Comparison of ENCODE assay signal across 9 cellular contexts in genomic region chr17:57874058-57874419, GRCh38. TPM values are rescaled to one million over a fixed set of nuclear protein-coding genes. Genes with fewer than 3 reads are reported as not detected.
DNase-seq lines count a peak whose midpoint lies in the region; TF ChIP-seq lines count a peak whose summit lies in the region.
"Had no signal": no experiment of that assay in that cellular context is flagged by ENCODE, and none has a peak within 500 bp of the region (broad histone marks: within the 10 kb centered on the region; RNA-seq: fewer than 3 reads in every experiment).

No MANE protein-coding gene starts in this region.

- H3K9me3 ChIP-seq in breast epithelium (no peaks in the 10 kb centered on the region), mesodermal cell (ENCODE audit: control insufficient read depth, low read length) (no peaks in the 10 kb centered on the region), tibial nerve (no peaks in the 10 kb centered on the region)

- intact Hi-C loops in activated naive CD4-positive, alpha-beta T cell treated with anti-CD3 and anti-CD28 coated beads for 36 hours (cut with micrococcal nuclease), result no loop called here
- intact Hi-C loops in breast epithelium (cut with DNase I; ENCODE audit: low total_unique reads), result no loop called here

- H3K27me3 ChIP-seq in breast epithelium (no peaks in the 10 kb centered on the region), tibial nerve (no peaks in the 10 kb centered on the region)

- H3K4me3 ChIP-seq in breast epithelium, result peak overlapping the region in 2 of 3 donors; percentile 37 to 61
- H3K4me3 ChIP-seq in mesodermal cell (ENCODE audit: extremely low read depth, insufficient read depth, low read length, poor library complexity, severe bottlenecking), result no peak overlapping the region
- H3K4me3 ChIP-seq in tibial nerve, result peak overlapping the region in 3 of 4 donors; percentile 7 to 32 (median 24)

- no peak for TF ChIP-seq CTCF in breast epithelium (IDR thresholded peaks at IDR 0.05)
- TF ChIP-seq CTCF in tibial nerve (IDR thresholded peaks at IDR 0.05), result no peak

- TF ChIP-seq EP300 in tibial nerve (IDR thresholded peaks at IDR 0.05), result no peak

- peaks cover 9% of the 10 kb centered on the region for H3K4me1 Mint-ChIP-seq in activated naive CD4-positive, alpha-beta T cell treated with anti-CD3 and anti-CD28 coated beads, Interleukin-2, amount 50 U/mL, for 24 hours
- H3K4me1 Mint-ChIP-seq in activated naive CD4-positive, alpha-beta T cell treated with anti-CD3 and anti-CD28 coated beads for 36 hours (ENCODE audit: low read depth), result peaks cover 15% of the 10 kb centered on the region

- H3K27ac ChIP-seq in breast epithelium, result peak overlapping the region; percentile 85 to 90
- H3K27ac ChIP-seq in mesodermal cell (ENCODE audit: low read depth, low read length, severe bottlenecking), result peak overlapping the region; percentile 99
- peak overlapping the region; percentile 75 to 97 (median 82) for H3K27ac ChIP-seq in tibial nerve

- H3K4me3 Mint-ChIP-seq in activated naive CD4-positive, alpha-beta T cell treated with anti-CD3 and anti-CD28 coated beads, Interleukin-2, amount 50 U/mL, for 24 hours, result peak overlapping the region; percentile 64
- no peak overlapping the region for H3K4me3 Mint-ChIP-seq in activated naive CD4-positive, alpha-beta T cell treated with anti-CD3 and anti-CD28 coated beads for 36 hours

- no peaks in the 10 kb centered on the region for H3K36me3 Mint-ChIP-seq in activated naive CD4-positive, alpha-beta T cell treated with anti-CD3 and anti-CD28 coated beads, Interleukin-2, amount 50 U/mL, for 24 hours
- H3K36me3 Mint-ChIP-seq in activated naive CD4-positive, alpha-beta T cell treated with anti-CD3 and anti-CD28 coated beads for 36 hours (ENCODE audit: low read depth), result no peaks in the 10 kb centered on the region

- DNase-seq in activated naive CD4-positive, alpha-beta T cell treated with anti-CD3 and anti-CD28 coated beads for 36 hours, result no peak
- DNase-seq in breast epithelium (ENCODE audit: low spot score in 2 of 2), result no peak
- no peak for DNase-seq in tibial nerve (ENCODE audit: low spot score in 2 of 2)
- DNase-seq in medulla oblongata (ENCODE audit: extremely low spot score), result no peak
- DNase-seq in activated CD8-positive, alpha-beta memory T cell treated with anti-CD3 and anti-CD28 coated beads, Interleukin-2, amount 50 U/mL, for 4 hours, result no peak
- DNase-seq in NK-92 (lab: John Stamatoyannopoulos, UW; ENCODE audit: unreplicated experiment), result no peak
- DNase-seq: SW 1271 had no signal

- no peaks in the 10 kb centered on the region for H3K9me3 Mint-ChIP-seq in activated naive CD4-positive, alpha-beta T cell treated with anti-CD3 and anti-CD28 coated beads, Interleukin-2, amount 50 U/mL, for 24 hours
- no peaks in the 10 kb centered on the region for H3K9me3 Mint-ChIP-seq in activated naive CD4-positive, alpha-beta T cell treated with anti-CD3 and anti-CD28 coated beads for 36 hours

- peaks cover 5% of the 10 kb centered on the region for H3K27me3 Mint-ChIP-seq in activated naive CD4-positive, alpha-beta T cell treated with anti-CD3 and anti-CD28 coated beads, Interleukin-2, amount 50 U/mL, for 24 hours
- H3K27me3 Mint-ChIP-seq in activated naive CD4-positive, alpha-beta T cell treated with anti-CD3 and anti-CD28 coated beads for 36 hours (ENCODE audit: low read depth), result peaks cover 3% of the 10 kb centered on the region

- WGBS in mesodermal cell (ENCODE audit: insufficient coverage in 2 of 2), 2 experiments, result 42 to 53% methylated on average over 5 to 7 of the region's 7 CpGs
- WGBS in tibial nerve, 2 donors, result 32 to 38% methylated on average over 7 of the region's 7 CpGs

- peaks cover 23 to 26% of the 10 kb centered on the region in 2 donors for H3K4me1 ChIP-seq in breast epithelium
- peaks cover 80% of the 10 kb centered on the region for H3K4me1 ChIP-seq in mesodermal cell (ENCODE audit: control insufficient read depth, insufficient read depth, low read length, poor library complexity, severe bottlenecking)
- H3K4me1 ChIP-seq in tibial nerve, result peaks cover 3 to 77% (median 45%) of the 10 kb centered on the region in 4 donors

- H3K36me3 ChIP-seq in breast epithelium (no peaks in the 10 kb centered on the region), mesodermal cell (ENCODE audit: control insufficient read depth, insufficient read depth, low read length) (peaks cover 32% of the 10 kb centered on the region), tibial nerve (peaks cover 0 to 52% (median 0%) of the 10 kb centered on the region in 3 donors)

- no peak for TF ChIP-seq POLR2A in breast epithelium (IDR thresholded peaks at IDR 0.05)
- no peak for TF ChIP-seq POLR2A in tibial nerve (IDR thresholded peaks at IDR 0.05)

- H3K27ac Mint-ChIP-seq in activated naive CD4-positive, alpha-beta T cell treated with anti-CD3 and anti-CD28 coated beads, Interleukin-2, amount 50 U/mL, for 24 hours, result peak overlapping the region; percentile 65
- H3K27ac Mint-ChIP-seq in activated naive CD4-positive, alpha-beta T cell treated with anti-CD3 and anti-CD28 coated beads for 36 hours, result no peak overlapping the region

- CTCF ChIA-PET in activated naive CD4-positive, alpha-beta T cell treated with anti-CD3 and anti-CD28 coated beads for 36 hours (lab: Charles Lee), result interaction anchor here (0.6 to 2.3 kb wide), 5 partner anchors 12 to 392 kb away, joined by 3 to 13 read pairs (median 4); no protein-coding TSS in a partner anchor

RNA-seq across cellular contexts. Expression of gene MRPS23, which starts 24.2 kb away (rescaled TPM):
- 10 to 100 TPM; 57.5 to 59.1 TPM for total RNA-seq in activated naive CD4-positive, alpha-beta T cell treated with anti-CD3 and anti-CD28 coated beads for 36 hours
- 10 to 100 TPM in 1 of 3 donors, 1 to 10 TPM in 2; 7.5 to 10.7 (median 8.2) TPM for total RNA-seq in breast epithelium
- 38.1 TPM for polyA plus RNA-seq in mesodermal cell (2013, experiment 1 of 2)
- polyA plus RNA-seq in mesodermal cell (2013, experiment 2 of 2), result 36.0 TPM
- 10 to 100 TPM in 2 of 4 donors, 1 to 10 TPM in 2; 8.0 to 20.1 (median 9.0) TPM for total RNA-seq in tibial nerve
